Comparison of ENCODE assay signal across 27 cellular contexts in genomic region chr12:55188573-55188972, GRCh38. TPM values are rescaled to one million over a fixed set of nuclear protein-coding genes. Genes with fewer than 3 reads are reported as not detected.
"Had no signal": no experiment of that assay in that cellular context is flagged by ENCODE, and none has a peak within 500 bp of the region (broad histone marks: within the 10 kb centered on the region; RNA-seq: fewer than 3 reads in every experiment).

No MANE protein-coding gene starts in this region.

- H3K9me3 Mint-ChIP-seq: natural killer cell; stimulated activated effector memory CD8-positive, alpha-beta T cell treated with anti-CD3 and anti-CD28 coated beads, Interleukin-12 subunit alpha, Interleukin-12 subunit beta, amount 100 ng/mL, for 72 hours; stimulated activated naive CD8-positive, alpha-beta T cell treated with anti-CD3 and anti-CD28 coated beads, Interleukin-15, Interleukin-2, amounts not matched to agents 100 ng/mL and 50 ng/mL, for 24 hours had no signal

- DNase-seq: natural killer cell, occipital lobe, ovary, psoas muscle, stomach, upper lobe of left lung had no signal

- H3K36me3 Mint-ChIP-seq: naive thymus-derived CD4-positive, alpha-beta T cell; natural killer cell; neural progenitor cell; stimulated activated naive B cell treated with anti-CD40 and anti-IgM and Interleukin-4, amounts not matched to agents 10 μg/mL and 1 μg/mL and 100 μg/mL, for 72 hours had no signal

- H3K27ac Mint-ChIP-seq: naive thymus-derived CD4-positive, alpha-beta T cell; natural killer cell; nephron; neural progenitor cell; progenitor cell of endocrine pancreas; stimulated activated effector memory CD8-positive, alpha-beta T cell treated with anti-CD3 and anti-CD28 coated beads, Interleukin-12 subunit alpha, Interleukin-12 subunit beta, amount 100 ng/mL, for 72 hours; stimulated activated naive B cell treated with anti-CD40 and anti-IgM and Interleukin-4, amounts not matched to agents 10 μg/mL and 1 μg/mL and 100 μg/mL, for 72 hours; stimulated activated naive CD8-positive, alpha-beta T cell treated with anti-CD3 and anti-CD28 coated beads, Interleukin-15, Interleukin-2, amounts not matched to agents 100 ng/mL and 50 ng/mL, for 24 hours had no signal

- H3K27me3 Mint-ChIP-seq: progenitor cell of endocrine pancreas had no signal

- FAIRE-seq: urothelium cell line had no signal

- H3K4me3 ChIP-seq: neural progenitor cell, ovary, psoas muscle, right atrium auricular region, skin epidermis, stomach, thoracic aorta, thyroid gland, tibial nerve, upper lobe of left lung, vagina had no signal

- H3K27ac ChIP-seq: neural progenitor cell, ovary, parathyroid adenoma, psoas muscle, right atrium auricular region, skin epidermis, stomach, thoracic aorta, thyroid gland, tibial nerve, upper lobe of left lung, vagina had no signal

- ATAC-seq: sciatic nerve had no signal

- H3K36me3 ChIP-seq: neural progenitor cell, ovary, right atrium auricular region, stomach, thoracic aorta, thyroid gland, tibial nerve, upper lobe of left lung, vagina had no signal

- H3K9me3 ChIP-seq: ovary, psoas muscle, right atrium auricular region, stomach, thoracic aorta, thyroid gland, upper lobe of left lung, vagina had no signal

- H3K27me3 ChIP-seq: neural progenitor cell, ovary, right atrium auricular region, thyroid gland, tibial nerve, upper lobe of left lung, vagina had no signal

- H3K4me1 ChIP-seq: neural progenitor cell, parathyroid adenoma, psoas muscle, right atrium auricular region, stomach, thyroid gland, tibial nerve, upper lobe of left lung, vagina had no signal

- H3K4me1 Mint-ChIP-seq: naive thymus-derived CD4-positive, alpha-beta T cell; natural killer cell; nephron; neural progenitor cell; stimulated activated effector memory CD8-positive, alpha-beta T cell treated with anti-CD3 and anti-CD28 coated beads, Interleukin-12 subunit alpha, Interleukin-12 subunit beta, amount 100 ng/mL, for 72 hours; stimulated activated naive B cell treated with anti-CD40 and anti-IgM and Interleukin-4, amounts not matched to agents 10 μg/mL and 1 μg/mL and 100 μg/mL, for 72 hours had no signal

- H3K4me3 Mint-ChIP-seq: naive thymus-derived CD4-positive, alpha-beta T cell; natural killer cell; nephron; neural progenitor cell; stimulated activated effector memory CD8-positive, alpha-beta T cell treated with anti-CD3 and anti-CD28 coated beads, Interleukin-12 subunit alpha, Interleukin-12 subunit beta, amount 100 ng/mL, for 72 hours; stimulated activated naive B cell treated with anti-CD40 and anti-IgM and Interleukin-4, amounts not matched to agents 10 μg/mL and 1 μg/mL and 100 μg/mL, for 72 hours; stimulated activated naive CD8-positive, alpha-beta T cell treated with anti-CD3 and anti-CD28 coated beads, Interleukin-15, Interleukin-2, amounts not matched to agents 100 ng/mL and 50 ng/mL, for 24 hours had no signal

RNA-seq across cellular contexts. Expression of gene OR10A7, which starts 32.3 kb away (rescaled TPM):
- total RNA-seq: naive thymus-derived CD4-positive, alpha-beta T cell; natural killer cell; occipital lobe; osteoblast; ovary; progenitor cell of endocrine pancreas; psoas muscle; right atrium auricular region; sciatic nerve; stomach; subcutaneous adipose tissue; temporal lobe; thoracic aorta; thyroid gland; tibial nerve; upper lobe of left lung; ureter; vagina had no signal
- polyA plus RNA-seq: naive thymus-derived CD4-positive, alpha-beta T cell; neural cell; ovary; psoas muscle; stomach had no signal

RNA-seq across cellular contexts. Expression of gene OR6C74, which starts 55.8 kb away (rescaled TPM):
- total RNA-seq: naive thymus-derived CD4-positive, alpha-beta T cell; natural killer cell; occipital lobe; osteoblast; ovary; progenitor cell of endocrine pancreas; psoas muscle; right atrium auricular region; sciatic nerve; stomach; subcutaneous adipose tissue; temporal lobe; thoracic aorta; thyroid gland; tibial nerve; upper lobe of left lung; ureter; vagina had no signal
- polyA plus RNA-seq: naive thymus-derived CD4-positive, alpha-beta T cell; neural cell; ovary; psoas muscle; stomach had no signal
